8 cellular contexts compared by ENCODE assay signal in the genomic region with DNA sequence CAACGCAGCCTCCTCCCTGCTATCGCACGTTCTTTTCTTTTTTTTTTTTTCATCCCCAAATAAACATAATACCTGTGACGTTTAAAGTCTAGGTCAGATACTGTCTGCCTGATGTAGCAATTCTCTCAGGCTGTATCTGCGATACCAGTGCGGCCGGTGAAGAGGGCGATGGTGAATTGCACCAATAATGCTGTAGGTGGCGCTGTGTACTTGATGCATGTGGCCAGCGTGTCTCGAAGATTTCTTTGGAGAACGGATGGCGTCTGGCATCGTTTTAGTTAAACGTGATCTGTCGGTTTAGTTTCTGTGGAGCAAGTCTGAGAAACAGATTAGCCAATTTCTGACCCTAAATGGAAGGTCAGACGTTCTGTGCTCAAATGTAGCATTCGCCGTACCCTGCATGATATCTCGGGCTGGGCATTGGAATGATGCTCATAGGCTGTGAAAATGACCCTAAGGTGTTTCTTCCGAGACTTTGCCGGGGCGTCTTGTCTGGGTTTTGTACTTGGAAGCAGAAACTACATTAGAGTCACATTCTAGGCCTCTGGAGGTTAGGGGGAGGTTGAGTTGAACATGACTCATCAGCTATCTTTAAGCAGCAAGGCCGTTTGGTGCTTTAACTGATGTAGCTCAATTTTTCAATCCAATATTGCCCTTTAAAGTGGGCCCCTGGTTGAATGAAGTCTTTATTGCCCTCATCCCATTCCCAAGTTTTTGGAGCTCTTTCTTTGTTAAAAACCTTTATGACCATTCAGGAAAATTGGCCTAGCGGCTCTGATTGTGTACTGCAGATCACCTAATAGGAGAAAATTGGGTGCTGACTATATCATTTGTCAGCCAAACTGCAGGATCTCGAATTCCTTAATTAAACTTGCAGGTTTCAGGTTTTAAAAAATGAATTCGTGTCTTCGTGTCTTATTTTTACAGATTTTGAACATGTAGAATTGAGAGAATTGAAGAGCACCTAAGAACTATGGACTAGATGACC.
DNase-seq lines count a peak whose midpoint lies in the region; ATAC-seq and TF ChIP-seq lines count a peak whose summit lies in the region.

No MANE protein-coding gene starts in this region.

- H3K36me3 Mint-ChIP-seq in activated naive CD4-positive, alpha-beta T cell treated with anti-CD3 and anti-CD28 coated beads, Interleukin-2, amount 50 U/mL, for 72 hours: no peaks in the 10 kb centered on the region

- H3K9me3 ChIP-seq in OCI-LY3 (ENCODE audit: insufficient read depth, low read length) (no peaks in the 10 kb centered on the region), heart left ventricle (no peaks in the 10 kb centered on the region), psoas muscle (no peaks in the 10 kb centered on the region)

- DNase-seq in Right ventricle myocardium inferior (ENCODE audit: missing footprints) (no peak), cardiac septum (ENCODE audit: low spot score) (no peak), HUDEP-2 (lab: John Stamatoyannopoulos, UW; ENCODE audit: unreplicated experiment in 76 of 76) (peak in 44 of 76 experiments; percentile 1 to 63 (median 20)), heart left ventricle (peak; percentile 49 to 67 (median 58)), psoas muscle (peak; percentile 52 to 56)
- DNase-seq in activated naive CD4-positive, alpha-beta T cell treated with anti-CD3 and anti-CD28 coated beads, Interleukin-2, amount 50 U/mL, for 72 hours (ENCODE audit: low spot score in 2 of 2): peak in 1 of 2 donors; percentile 64

- intact Hi-C loops in Right ventricle myocardium inferior (cut with DNase I): loop anchor here (1.0 to 10.0 kb wide), 3 partner anchors 76 to 600 kb away; no protein-coding TSS in a partner anchor
- intact Hi-C loops in cardiac septum (cut with DNase I): loop anchor here (2.0 to 10.0 kb wide), 2 partner anchors 76 to 590 kb away; no protein-coding TSS in a partner anchor
- intact Hi-C loops in heart left ventricle (cut with DNase I): loop anchor here in 9 of 10 donors (1.0 to 10.0 kb wide), 7 partner anchors 76 to 600 kb away; no protein-coding TSS in a partner anchor
- intact Hi-C loops in psoas muscle (cut with DNase I): loop anchor here (10.0 kb wide), 1 partner anchor 600 kb away; no protein-coding TSS in a partner anchor

- ATAC-seq in Right ventricle myocardium inferior (peak; percentile 72), heart left ventricle (peak in 3 of 4 donors; percentile 77 to 89 (median 79)), psoas muscle (peak; percentile 64 to 80 (median 74)), HG02610 (IDR thresholded peaks at IDR 0.05; ENCODE audit: unreplicated experiment) (no peak)
- peak; percentile 41 to 71 for ATAC-seq in activated naive CD4-positive, alpha-beta T cell treated with anti-CD3 and anti-CD28 coated beads, Interleukin-2, amount 50 U/mL, for 72 hours

- TF ChIP-seq POLR2A in heart left ventricle (IDR thresholded peaks at IDR 0.05): no peak

- H3K36me3 ChIP-seq in OCI-LY3 (replicated peaks; ENCODE audit: low read depth, low read length) (no peaks in the 10 kb centered on the region), heart left ventricle (no peaks in the 10 kb centered on the region), psoas muscle (ENCODE audit: insufficient read depth in 1 of 2, low read depth in 1 of 2) (no peaks in the 10 kb centered on the region)

- no peaks in the 10 kb centered on the region for H3K9me3 Mint-ChIP-seq in activated naive CD4-positive, alpha-beta T cell treated with anti-CD3 and anti-CD28 coated beads, Interleukin-2, amount 50 U/mL, for 72 hours

- no peaks in the 10 kb centered on the region for H3K79me2 ChIP-seq in OCI-LY3 (ENCODE audit: low read length)

- H3K4me1 ChIP-seq in OCI-LY3 (ENCODE audit: low read length) (no peaks in the 10 kb centered on the region), heart left ventricle (peaks cover 0 to 13% (median 2%) of the 10 kb centered on the region in 12 donors), psoas muscle (peaks cover 6% of the 10 kb centered on the region)

- WGBS in heart left ventricle, 4 donors: 18 to 23% (median 21%) methylated on average over 27 to 28 of the region's 28 CpGs
- WGBS in psoas muscle, 3 donors: 21 to 24% (median 22%) methylated on average over 28 of the region's 28 CpGs

- H3K4me2 ChIP-seq in OCI-LY3 (ENCODE audit: low read length): peak overlapping the region; percentile 23; the same call in 1 of the 2 replicates

- no peaks in the 10 kb centered on the region for H4K20me1 ChIP-seq in OCI-LY3 (ENCODE audit: insufficient read depth, low read length)

- H3K27ac Mint-ChIP-seq in activated naive CD4-positive, alpha-beta T cell treated with anti-CD3 and anti-CD28 coated beads, Interleukin-2, amount 50 U/mL, for 72 hours: no peak overlapping the region

- no peak overlapping the region for H3K4me3 ChIP-seq in OCI-LY3 (ENCODE audit: low read length)
- H3K4me3 ChIP-seq in heart left ventricle: peak overlapping the region in 2 of 12 donors; percentile 12 to 25
- no peak overlapping the region for H3K4me3 ChIP-seq in psoas muscle

- H2AFZ ChIP-seq in OCI-LY3 (ENCODE audit: low read depth, low read length): 0 out of 2 replicates have a peak overlapping the region, but pooled peaks have one; percentile 7

- no peak overlapping the region for H3K27ac ChIP-seq in OCI-LY3 (ENCODE audit: low read length)
- peak overlapping the region in 1 of 12 donors; percentile 45 for H3K27ac ChIP-seq in heart left ventricle
- H3K27ac ChIP-seq in psoas muscle: no peak overlapping the region

- no peak overlapping the region for H3K9ac ChIP-seq in OCI-LY3 (ENCODE audit: low read length)

- H3K27me3 ChIP-seq in OCI-LY3 (ENCODE audit: low read depth, low read length): 0 out of 2 replicates have a peak, but pooled peaks cover 9% of the 10 kb centered on the region
- peaks cover 0 to 5% (median 0%) of the 10 kb centered on the region in 9 donors for H3K27me3 ChIP-seq in heart left ventricle
- H3K27me3 ChIP-seq in psoas muscle (ENCODE audit: insufficient read depth in 3 of 3, low read length in 2 of 3): peaks cover 0 to 14% (median 0%) of the 10 kb centered on the region in 3 donors

- peak; percentile 79 for TF ChIP-seq CTCF in OCI-LY3 (IDR thresholded peaks at IDR 0.05; ENCODE audit: low read depth, low read length)
- TF ChIP-seq CTCF in heart left ventricle (IDR thresholded peaks at IDR 0.05): peak; percentile 78 to 94 (median 90)
- peak; percentile 75 for TF ChIP-seq CTCF in psoas muscle (IDR thresholded peaks at IDR 0.05)

Comparison
In these comparisons a context has a peak if more than half of its experiments do, and no peak if none do; other contexts are left out.
1. DNase-seq: peak in HUDEP-2 (44 of 76), heart left ventricle (5 of 5) and psoas muscle (2 of 2); none in Right ventricle myocardium inferior (single experiment) and cardiac septum (single experiment).
2. Peak in every context shown above with its lines, with median percentiles within 50 percentile points of each other: CTCF ChIP-seq.